Comparison of ENCODE assay signal across 34 cellular contexts in genomic region chr1:204894031-204894430, GRCh38. TPM values are rescaled to one million over a fixed set of nuclear protein-coding genes. Genes with fewer than 3 reads are reported as not detected.
DNase-seq lines count a peak whose midpoint lies in the region; FAIRE-seq and TF ChIP-seq lines count a peak whose summit lies in the region.
"Had no signal": no experiment of that assay in that cellular context is flagged by ENCODE, and none has a peak within 500 bp of the region (broad histone marks: within the 10 kb centered on the region; RNA-seq: fewer than 3 reads in every experiment).

No MANE protein-coding gene starts in this region.

- H3K27me3 Mint-ChIP-seq in astrocyte (ENCODE audit: low read depth, unreplicated experiment), result no peaks in the 10 kb centered on the region

- no peak for FAIRE-seq in astrocyte (lab: Jason Lieb, UNC)
- FAIRE-seq: bronchial epithelial cell, GM18507, TTC549 had no signal

- H3K27ac ChIP-seq in astrocyte (ENCODE audit: low read depth, low read length) (no peak overlapping the region), layer of hippocampus (ENCODE audit: low read depth, low read length) (peak overlapping the region; percentile 33)
- H3K27ac ChIP-seq: psoas muscle, thoracic aorta had no signal

- no peaks in the 10 kb centered on the region for H3K9me3 Mint-ChIP-seq in astrocyte (ENCODE audit: unreplicated experiment)
- H3K9me3 Mint-ChIP-seq: activated CD4-positive, alpha-beta memory T cell treated with anti-CD3 and anti-CD28 coated beads for 36 hours; activated naive CD4-positive, alpha-beta T cell treated with anti-CD3 and anti-CD28 coated beads, Interleukin-2, amount 10 ng/mL, durations not matched to agents 7 days and 5 days; activated T-helper 1 cell treated with anti-CD3 and anti-CD28 coated beads, Interleukin-12 subunit alpha, Interleukin-12 subunit beta, Interleukin-2, Interleukin-4 antibody, amounts not matched to agents 30 ng/mL and 10 ng/mL and 1 ng/mL, durations not matched to agents 14 hours and 24 hours and 36 hours; CD4-positive, alpha-beta T cell; IgD-negative memory B cell; mesothelial cell of epicardium had no signal

- H3K36me3 ChIP-seq in astrocyte (ENCODE audit: insufficient read depth, low read length), result no peaks in the 10 kb centered on the region
- H3K36me3 ChIP-seq: esophagus muscularis mucosa, HAP-1, sigmoid colon, thoracic aorta had no signal

- no peak overlapping the region for H3K4me3 Mint-ChIP-seq in astrocyte (ENCODE audit: unreplicated experiment)
- H3K4me3 Mint-ChIP-seq: activated CD4-positive, alpha-beta memory T cell treated with anti-CD3 and anti-CD28 coated beads for 36 hours; activated naive CD4-positive, alpha-beta T cell treated with anti-CD3 and anti-CD28 coated beads, Interleukin-2, amount 10 ng/mL, durations not matched to agents 7 days and 5 days; activated T-helper 1 cell treated with anti-CD3 and anti-CD28 coated beads, Interleukin-12 subunit alpha, Interleukin-12 subunit beta, Interleukin-2, Interleukin-4 antibody, amounts not matched to agents 30 ng/mL and 10 ng/mL and 1 ng/mL, durations not matched to agents 14 hours and 24 hours and 36 hours; CD4-positive, alpha-beta T cell; IgD-negative memory B cell; mesothelial cell of epicardium; naive B cell had no signal

- H3K4me1 ChIP-seq in astrocyte (ENCODE audit: insufficient read depth, low read length), result no peaks in the 10 kb centered on the region
- H3K4me1 ChIP-seq: HAP-1, psoas muscle had no signal

- H3K36me3 Mint-ChIP-seq in astrocyte (ENCODE audit: low read depth, unreplicated experiment), result peaks cover 2% of the 10 kb centered on the region
- H3K36me3 Mint-ChIP-seq: activated CD4-positive, alpha-beta memory T cell treated with anti-CD3 and anti-CD28 coated beads for 36 hours; activated naive CD4-positive, alpha-beta T cell treated with anti-CD3 and anti-CD28 coated beads, Interleukin-2, amount 10 ng/mL, durations not matched to agents 7 days and 5 days; mesothelial cell of epicardium; naive B cell had no signal

- TF ChIP-seq CTCF in LNCaP clone FGC (IDR thresholded peaks at IDR 0.05; ENCODE audit: control insufficient read depth, extremely low read depth, insufficient read depth), result no peak
- TF ChIP-seq CTCF in astrocyte (IDR thresholded peaks at IDR 0.05; ENCODE audit: insufficient read depth, low read depth, low read length), result no peak
- TF ChIP-seq CTCF in GM10266 (IDR thresholded peaks at IDR 0.05; ENCODE audit: control insufficient read depth, insufficient read depth, low read depth, missing control alignments), result no peak

- no peaks in the 10 kb centered on the region for H3K79me2 ChIP-seq in astrocyte (ENCODE audit: insufficient read depth, low read length)

- no peak overlapping the region for H3K27ac Mint-ChIP-seq in astrocyte (ENCODE audit: unreplicated experiment)
- H3K27ac Mint-ChIP-seq: activated CD4-positive, alpha-beta memory T cell treated with anti-CD3 and anti-CD28 coated beads for 36 hours; activated naive CD4-positive, alpha-beta T cell treated with anti-CD3 and anti-CD28 coated beads, Interleukin-2, amount 10 ng/mL, durations not matched to agents 7 days and 5 days; activated T-helper 1 cell treated with anti-CD3 and anti-CD28 coated beads, Interleukin-12 subunit alpha, Interleukin-12 subunit beta, Interleukin-2, Interleukin-4 antibody, amounts not matched to agents 30 ng/mL and 10 ng/mL and 1 ng/mL, durations not matched to agents 14 hours and 24 hours and 36 hours; CD4-positive, alpha-beta T cell; IgD-negative memory B cell; mesothelial cell of epicardium; naive B cell had no signal

- DNase-seq in DMS 273 treated with DMSO at 0.1 percent for 48 hours (lab: John Stamatoyannopoulos, UW), result peak; percentile 19
- peak; percentile 41 for DNase-seq in LNCaP clone FGC (ENCODE audit: low read depth)
- peak; percentile 46 for DNase-seq in astrocyte (ENCODE audit: low read depth)
- DNase-seq in NCI-H1105 (lab: John Stamatoyannopoulos, UW), result no peak
- no peak for DNase-seq in GM10266 (ENCODE audit: extremely low spot score)
- DNase-seq in posterior cingulate gyrus, result no peak
- no peak for DNase-seq in D341Med (ENCODE audit: low spot score)
- DNase-seq: activated CD4-positive, alpha-beta memory T cell treated with anti-CD3 and anti-CD28 coated beads for 36 hours; activated CD4-positive, CD25-positive, alpha-beta regulatory T cell treated with anti-CD3 and anti-CD28 coated beads, Interleukin-2, amount 50 U/mL, for 72 hours; activated CD8-positive, alpha-beta memory T cell treated with anti-CD3 and anti-CD28 coated beads, Interleukin-2, amount 50 U/mL, for 4 hours; activated naive CD4-positive, alpha-beta T cell treated with anti-CD3 and anti-CD28 coated beads, Interleukin-2, amount 10 ng/mL, durations not matched to agents 7 days and 5 days; AML-193; amniotic stem cell; CD4-positive, alpha-beta T cell; cortex of kidney; DMS153; naive B cell; NCI-H1417; NCI-H2107; NCI-H526 treated with DMSO at 0.1 percent for 48 hours; psoas muscle; RPMI8226; sigmoid colon; stimulated activated naive CD8-positive, alpha-beta T cell treated with anti-CD3 and anti-CD28 coated beads, Interleukin-15, Interleukin-2, amounts not matched to agents 100 U/mL and 50 U/mL, for 24 hours had no signal

- H2AFZ ChIP-seq in astrocyte (ENCODE audit: low read depth, low read length), result no peak overlapping the region

- no peaks in the 10 kb centered on the region for H3K9me3 ChIP-seq in astrocyte (ENCODE audit: insufficient read depth, low read depth, low read length)
- H3K9me3 ChIP-seq: esophagus muscularis mucosa, HAP-1, psoas muscle, sigmoid colon, thoracic aorta had no signal

- no peak overlapping the region for H3K4me2 ChIP-seq in astrocyte (ENCODE audit: low read length)

- peaks cover 13% of the 10 kb centered on the region for H3K4me1 Mint-ChIP-seq in astrocyte (ENCODE audit: low read depth, unreplicated experiment)
- H3K4me1 Mint-ChIP-seq: activated naive CD4-positive, alpha-beta T cell treated with anti-CD3 and anti-CD28 coated beads, Interleukin-2, amount 10 ng/mL, durations not matched to agents 7 days and 5 days had no signal

- H4K20me1 ChIP-seq in astrocyte (ENCODE audit: insufficient read depth, low read length), result no peaks in the 10 kb centered on the region

- intact Hi-C loops in posterior cingulate gyrus (cut with DNase I), result no loop called here

- H3K27me3 ChIP-seq in astrocyte (ENCODE audit: insufficient read depth, low read length) (no peaks in the 10 kb centered on the region), layer of hippocampus (ENCODE audit: control insufficient read depth, insufficient read depth, low read length) (no peaks in the 10 kb centered on the region)
- H3K27me3 ChIP-seq: esophagus muscularis mucosa, sigmoid colon had no signal

- no peak overlapping the region for H3K9ac ChIP-seq in astrocyte (ENCODE audit: low read length)

- H3K4me3 ChIP-seq in LNCaP clone FGC (ENCODE audit: low read depth, low read length) (no peak overlapping the region), astrocyte (ENCODE audit: insufficient read depth, low read depth, low read length) (no peak overlapping the region)
- H3K4me3 ChIP-seq: esophagus muscularis mucosa, HAP-1, psoas muscle, sigmoid colon, thoracic aorta had no signal

RNA-seq across cellular contexts. Expression of gene NFASC, which starts 23.4 kb away (rescaled TPM):
- 26.7 and 29.6 TPM in 2 replicates for total RNA-seq in astrocyte
- total RNA-seq: CD4-positive, alpha-beta T cell had no signal

Comparison
In these comparisons a context has a peak if more than half of its experiments do, and no peak if none do; other contexts are left out.
1. DNase-seq: peak in DMS 273 treated with DMSO at 0.1 percent for 48 hours (single experiment), LNCaP clone FGC (single experiment) and astrocyte (single experiment); none in NCI-H1105 (single experiment), GM10266 (single experiment), posterior cingulate gyrus (0 of 10) and D341Med (single experiment).